In genomic region chr5:59648949-59649921, GRCh38 we compare ENCODE assay signal across 18 cellular contexts.
DNase-seq lines count a peak whose midpoint lies in the region; ATAC-seq, FAIRE-seq and TF ChIP-seq lines count a peak whose summit lies in the region.
"Had no signal": no experiment of that assay in that cellular context is flagged by ENCODE, and none has a peak within 500 bp of the region (broad histone marks: within the 10 kb centered on the region; RNA-seq: fewer than 3 reads in every experiment).

No MANE protein-coding gene starts in this region.

- peak overlapping the region; percentile 35; the same call in 1 of the 2 replicates for H3K27ac ChIP-seq in HUES6 (ENCODE audit: low read depth, low read length)
- peak overlapping the region in 1 of 2 donors; percentile 15 for H3K27ac ChIP-seq in ascending aorta
- H3K27ac ChIP-seq: psoas muscle had no signal

- ATAC-seq in esophagus mucosa = no peak
- ATAC-seq: psoas muscle; SK-N-SH treated with all-trans-retinoic acid at 6 μM for 48 hours; stimulated activated naive CD8-positive, alpha-beta T cell treated with anti-CD3 and anti-CD28 coated beads, Interleukin-15, Interleukin-2, amounts not matched to agents 100 U/mL and 50 U/mL, for 24 hours had no signal

- peak; percentile 58 for FAIRE-seq in islet of Langerhans (lab: Jason Lieb, UNC)
- FAIRE-seq: GM12892 had no signal

- TF ChIP-seq CTCF in ascending aorta (IDR thresholded peaks at IDR 0.05) = no peak

- intact Hi-C loops in ascending aorta (cut with DNase I) = no loop called here

- H3K36me3 ChIP-seq in HUES6 (ENCODE audit: control insufficient read depth, insufficient read depth, low read length) (no peaks in the 10 kb centered on the region), MG63 (no peaks in the 10 kb centered on the region), ascending aorta (no peaks in the 10 kb centered on the region)
- H3K36me3 ChIP-seq: adrenal gland, BE2C had no signal

- DNase-seq in astrocyte of the hippocampus (ENCODE audit: low read depth, low spot score) (peak; percentile 29), renal cortical epithelial cell (ENCODE audit: low read depth) (peak; percentile 42), MG63 (no peak), ascending aorta (ENCODE audit: low spot score in 2 of 2) (no peak), SW480 (ENCODE audit: low spot score) (no peak)
- DNase-seq: activated T-cell treated with anti-CD3 and anti-CD28 coated beads, Interleukin-2, amount 50 U/mL, for 1 hour; BE2C; DND-41; effector memory CD4-positive, alpha-beta T cell; NCI-H2029; psoas muscle; stimulated activated naive CD8-positive, alpha-beta T cell treated with anti-CD3 and anti-CD28 coated beads, Interleukin-15, Interleukin-2, amounts not matched to agents 100 U/mL and 50 U/mL, for 24 hours had no signal

- H3K9ac ChIP-seq in HUES6 (ENCODE audit: low read length) = no peak overlapping the region

- H3K9me3 ChIP-seq in HUES6 (ENCODE audit: control insufficient read depth, insufficient read depth, low read depth, low read length) (no peaks in the 10 kb centered on the region), MG63 (no peaks in the 10 kb centered on the region), ascending aorta (no peaks in the 10 kb centered on the region)
- H3K9me3 ChIP-seq: adrenal gland, BE2C, psoas muscle had no signal

- peaks cover 9% of the 10 kb centered on the region; the same call in 1 of the 2 replicates for H3K4me1 ChIP-seq in HUES6 (ENCODE audit: control insufficient read depth, insufficient read depth, low read length)
- H3K4me1 ChIP-seq in ascending aorta = peaks cover 0 to 2% of the 10 kb centered on the region in 2 donors
- H3K4me1 ChIP-seq: adrenal gland, BE2C, psoas muscle had no signal

- H3K27me3 ChIP-seq in HUES6 (ENCODE audit: control insufficient read depth, insufficient read depth, low read length) (no peaks in the 10 kb centered on the region), MG63 (no peaks in the 10 kb centered on the region), ascending aorta (no peaks in the 10 kb centered on the region)
- H3K27me3 ChIP-seq: adrenal gland, BE2C had no signal

- H3K4me3 ChIP-seq in HUES6 (ENCODE audit: low read depth, low read length) = no peak overlapping the region
- no peak overlapping the region for H3K4me3 ChIP-seq in MG63
- no peak overlapping the region for H3K4me3 ChIP-seq in ascending aorta
- H3K4me3 ChIP-seq: adrenal gland, psoas muscle had no signal

Comparison
In these comparisons a context has a peak if more than half of its experiments do, and no peak if none do; other contexts are left out.
1. DNase-seq: peak in astrocyte of the hippocampus (single experiment) and renal cortical epithelial cell (single experiment); none in MG63 (single experiment), ascending aorta (0 of 2) and SW480 (single experiment).